In genomic region chr9:115335441-115335840, GRCh38 we compare ENCODE assay signal across 3 cellular contexts.
"Had no signal": no experiment of that assay in that cellular context is flagged by ENCODE, and none has a peak within 500 bp of the region (broad histone marks: within the 10 kb centered on the region; RNA-seq: fewer than 3 reads in every experiment).

No MANE protein-coding gene starts in this region.

- DNase-seq: GDM1, GF-D8 had no signal

- ATAC-seq: GM12878 had no signal
